Comparison of ENCODE assay signal across 28 cellular contexts in the genomic region with DNA sequence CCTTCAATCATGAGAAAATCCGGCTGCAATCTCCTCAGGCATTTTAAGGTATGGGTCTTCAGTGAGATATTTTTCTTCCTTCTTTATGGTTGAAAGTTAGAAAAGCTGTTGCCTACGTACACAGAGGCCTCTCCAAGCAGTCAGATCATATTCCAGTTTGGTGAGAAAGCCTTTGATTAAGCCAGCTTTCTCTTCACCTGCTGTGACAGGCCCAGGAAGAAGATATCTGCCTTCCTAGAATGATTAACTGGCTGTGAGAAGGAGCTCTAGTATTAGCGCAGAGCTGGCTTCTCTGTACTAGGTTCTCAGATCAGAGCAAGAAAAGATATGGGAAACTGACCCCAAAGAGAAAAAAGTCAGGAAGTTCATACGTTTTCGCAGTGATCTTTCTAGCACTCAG.
DNase-seq lines count a peak whose midpoint lies in the region; ATAC-seq, FAIRE-seq and TF ChIP-seq lines count a peak whose summit lies in the region.
"Had no signal": no experiment of that assay in that cellular context is flagged by ENCODE, and none has a peak within 500 bp of the region (broad histone marks: within the 10 kb centered on the region; RNA-seq: fewer than 3 reads in every experiment).

No MANE protein-coding gene starts in this region.

- no peak overlapping the region for H2AK5ac ChIP-seq in mesendoderm (ENCODE audit: low read length)

- TF ChIP-seq POLR2A in HepG2 (IDR thresholded peaks at IDR 0.05; ENCODE audit: insufficient read depth in 1 of 2, low read depth in 2 of 2, low read length in 2 of 2) (no peak), right lobe of liver (IDR thresholded peaks at IDR 0.05) (no peak), GM12892 (IDR thresholded peaks at IDR 0.05; ENCODE audit: low read depth, low read length) (no peak)

- FAIRE-seq in HepG2 (lab: Jason Lieb, UNC), result no peak
- FAIRE-seq in bronchial epithelial cell (lab: Jason Lieb, UNC), result no peak
- no peak for FAIRE-seq in GM12892 (lab: Jason Lieb, UNC)
- FAIRE-seq: GM12891 had no signal

- in situ Hi-C loops in HepG2 (cut with HindIII; ENCODE audit: extremely low pct_ligation_motif_present, low pct_unique_long_range_greater_than_20kb), result no loop called here

- no peak overlapping the region for H4K5ac ChIP-seq in mesendoderm (ENCODE audit: low read length)

- intact Hi-C loops in HepG2 (cut with micrococcal nuclease; ENCODE audit: unreplicated experiment) (no loop called here), right lobe of liver (cut with DNase I) (no loop called here)

- H3K79me2 ChIP-seq in HepG2 (ENCODE audit: insufficient read depth, low read length) (no peaks in the 10 kb centered on the region), mesendoderm (ENCODE audit: control insufficient read depth, insufficient read depth, low read length) (no peaks in the 10 kb centered on the region)

- H3K36me3 ChIP-seq in HepG2 (replicated peaks in 1 of 2; ENCODE audit: control insufficient read depth in 1 of 2, insufficient read depth in 2 of 2, low read length in 2 of 2) (no peaks in the 10 kb centered on the region), right lobe of liver (no peaks in the 10 kb centered on the region), bronchial epithelial cell (ENCODE audit: control insufficient read depth, insufficient read depth, low read length) (no peaks in the 10 kb centered on the region), mesendoderm (ENCODE audit: control insufficient read depth, insufficient read depth, low read length) (no peaks in the 10 kb centered on the region)
- H3K36me3 ChIP-seq: BE2C, esophagus muscularis mucosa, gastroesophageal sphincter, lower lobe of right lung, vagina had no signal

- BruUV-seq in HepG2 (replicated peaks; lab: Mats Ljungman, UMichigan), result no TSS peak

- TF ChIP-seq RAD21 in HepG2 (CRISPR knock-in tag; IDR thresholded peaks at IDR 0.05), result no peak

- no peak overlapping the region for H4K8ac ChIP-seq in mesendoderm (ENCODE audit: low read depth, low read length)

- H3K27ac ChIP-seq in HepG2 (ENCODE audit: extremely low read length, insufficient read depth, low read length) (no peak overlapping the region), right lobe of liver (no peak overlapping the region), mesendoderm (ENCODE audit: low read depth, low read length) (no peak overlapping the region)
- H3K27ac ChIP-seq: esophagus muscularis mucosa, gastroesophageal sphincter, lower lobe of right lung, vagina had no signal

- no peak overlapping the region for H2BK120ac ChIP-seq in mesendoderm (ENCODE audit: low read depth, low read length)

- no peak overlapping the region for H2BK15ac ChIP-seq in mesendoderm (replicated peaks; ENCODE audit: low read depth)

- H3K4me2 ChIP-seq in HepG2 (ENCODE audit: low read depth, low read length), result no peak overlapping the region
- H3K4me2 ChIP-seq in mesendoderm (ENCODE audit: low read length), result no peak overlapping the region

- H3K27me3 ChIP-seq in HepG2 (ENCODE audit: control insufficient read depth in 1 of 2, insufficient read depth in 2 of 2, low read length in 2 of 2) (peaks cover 0 to 2% of the 10 kb centered on the region in 2 experiments; a peak in 1 of 5 replicates), right lobe of liver (no peaks in the 10 kb centered on the region), bronchial epithelial cell (ENCODE audit: control insufficient read depth, insufficient read depth, low read length) (no peaks in the 10 kb centered on the region), mesendoderm (ENCODE audit: insufficient read depth, low read length, poor library complexity) (no peaks in the 10 kb centered on the region)
- H3K27me3 ChIP-seq: BE2C, esophagus muscularis mucosa, gastroesophageal sphincter, vagina had no signal

- no peak overlapping the region for H2BK5ac ChIP-seq in mesendoderm (ENCODE audit: low read length)

- TF ChIP-seq CTCF in HepG2 (CRISPR knock-in tag; IDR thresholded peaks at IDR 0.05) (no peak), right lobe of liver (IDR thresholded peaks at IDR 0.05) (no peak), bronchial epithelial cell (IDR thresholded peaks at IDR 0.05; ENCODE audit: insufficient read depth, low read length, severe bottlenecking) (no peak)

- WGBS in HepG2 (ENCODE audit: low lambda C conversion rate), result 13% methylated on average over 5 of the region's 5 CpGs
- 41% methylated on average over 5 of the region's 5 CpGs for WGBS in right lobe of liver (ENCODE audit: insufficient coverage, low coverage, low lambda C conversion rate, missing lambda C conversion rate)
- no CpG with 5 or more reads among the region's 5 CpGs for WGBS in mesendoderm (ENCODE audit: extremely low coverage, insufficient coverage, low lambda C conversion rate)

- no peak overlapping the region for H3K4me3 ChIP-seq in HepG2 (replicated peaks in 1 of 3; ENCODE audit: insufficient read depth in 1 of 3, low read depth in 2 of 3, low read length in 3 of 3)
- no peak overlapping the region for H3K4me3 ChIP-seq in right lobe of liver
- H3K4me3 ChIP-seq in bronchial epithelial cell (ENCODE audit: low read depth, low read length), result no peak overlapping the region
- H3K4me3 ChIP-seq in mesendoderm (ENCODE audit: low read length), result no peak overlapping the region
- H3K4me3 ChIP-seq: esophagus muscularis mucosa, gastroesophageal sphincter, lower lobe of right lung, vagina had no signal

- H3K23ac ChIP-seq in mesendoderm (ENCODE audit: low read length), result no peak overlapping the region

- peak overlapping the region; percentile 51 for H3K18ac ChIP-seq in mesendoderm (ENCODE audit: low read length)

- CTCF ChIA-PET in HepG2 (lab: Yijun Ruan, JAX; ENCODE audit: low intra/inter-chr PET ratio, low total read pairs), result no interaction called here

- no peaks in the 10 kb centered on the region for H4K20me1 ChIP-seq in HepG2 (ENCODE audit: insufficient read depth, low read length)

- H3K4ac ChIP-seq in mesendoderm (ENCODE audit: low read depth, low read length), result no peak overlapping the region

- H3K4me1 ChIP-seq in HepG2 (ENCODE audit: insufficient read depth, low read length) (no peaks in the 10 kb centered on the region), right lobe of liver (no peaks in the 10 kb centered on the region), mesendoderm (ENCODE audit: control insufficient read depth, low read depth, low read length) (peaks cover 9% of the 10 kb centered on the region)
- H3K4me1 ChIP-seq: esophagus muscularis mucosa, gastroesophageal sphincter, lower lobe of right lung, vagina had no signal

- DNase-seq in HepG2 (ENCODE audit: low spot score), result no peak
- DNase-seq in right lobe of liver, result no peak
- DNase-seq in bronchial epithelial cell (ENCODE audit: low read depth), result peak; percentile 65
- peak; percentile 59 for DNase-seq in mesendoderm
- DNase-seq in activated CD4-positive, alpha-beta T cell treated with anti-CD3 and anti-CD28 coated beads for 48 hours, result no peak
- DNase-seq in stimulated activated CD4-positive, alpha-beta T cell treated with anti-CD3 and anti-CD28 coated beads, Interleukin-2, amount 100 ng/mL, for 48 hours, result no peak
- no peak for DNase-seq in GM12892 (ENCODE audit: insufficient read length)
- DNase-seq: activated CD4-positive, CD25-positive, alpha-beta regulatory T cell treated with anti-CD3 and anti-CD28 coated beads, Interleukin-2, amount 50 U/mL, for 72 hours; activated CD8-positive, alpha-beta T cell treated with anti-CD3 and anti-CD28 coated beads for 36 hours; activated gamma-delta T cell treated with Interleukin-2 at 50 U/mL for 16 hours; activated T-cell treated with anti-CD3 and anti-CD28 coated beads for 4 hours; BE2C; effector CD4-positive, alpha-beta T cell; H7; hypothalamus; Kasumi-1; lower lobe of right lung; NCI-H1694; NCI-H345; occipital lobe; SHP77; stimulated activated naive B cell treated with anti-CD40 and anti-IgM and Interleukin-4, amounts not matched to agents 10 μg/mL and 1 μg/mL and 100 μg/mL, for 72 hours; T-helper 9 cell had no signal

- TF ChIP-seq EP300 in HepG2 (IDR thresholded peaks at IDR 0.05; ENCODE audit: low read depth in 2 of 2, low read length in 2 of 2) (no peak), HepG2 (CRISPR knock-in tag; IDR thresholded peaks at IDR 0.05; ENCODE audit: borderline replicate concordance) (no peak)

- H2AFZ ChIP-seq in HepG2 (ENCODE audit: low read length), result no peak overlapping the region

- H3K56ac ChIP-seq in mesendoderm (ENCODE audit: low read length), result no peak overlapping the region

- H3K9me3 ChIP-seq in HepG2 (ENCODE audit: low read length), result no peaks in the 10 kb centered on the region
- H3K9me3 ChIP-seq in right lobe of liver, result no peaks in the 10 kb centered on the region
- H3K9me3 ChIP-seq: BE2C, esophagus muscularis mucosa, gastroesophageal sphincter, lower lobe of right lung, vagina had no signal

- peak; percentile 35; the same call in 2 of the 3 replicates for ATAC-seq in HepG2
- no peak for ATAC-seq in right lobe of liver
- ATAC-seq in GM21360 (IDR thresholded peaks at IDR 0.05; ENCODE audit: unreplicated experiment), result no peak
- ATAC-seq: activated CD8-positive, alpha-beta T cell treated with anti-CD3 and anti-CD28 coated beads for 36 hours; gastroesophageal sphincter; lower lobe of right lung; stimulated activated naive B cell treated with anti-CD40 and anti-IgM and Interleukin-4, amounts not matched to agents 10 μg/mL and 1 μg/mL and 100 μg/mL, for 72 hours had no signal

- POLR2A ChIA-PET in HepG2 (lab: Yijun Ruan, JAX), result no interaction called here

- no peaks in the 10 kb centered on the region for H3K79me1 ChIP-seq in mesendoderm (ENCODE audit: low read length)

- H3K9ac ChIP-seq in HepG2 (ENCODE audit: insufficient read depth, low read depth, low read length), result no peak overlapping the region
- no peak overlapping the region for H3K9ac ChIP-seq in mesendoderm (ENCODE audit: low read length)

TF ChIP-seq in HepG2, 621 proteins besides CTCF, POLR2A, EP300 and RAD21 (continues in another document):
- TF ChIP-seq ETV5 (CRISPR knock-in tag; IDR thresholded peaks at IDR 0.05; ENCODE audit: borderline replicate concordance) (no peak), PRMT3 (CRISPR knock-in tag; IDR thresholded peaks at IDR 0.05; ENCODE audit: borderline replicate concordance, low read depth) (no peak), PPARG (CRISPR knock-in tag; conservative IDR thresholded peaks at IDR 0.05) (no peak), EZH2 (conservative IDR thresholded peaks at IDR 0.05; ENCODE audit: low read depth, low read length) (no peak), MBNL3 (CRISPR knock-in tag; conservative IDR thresholded peaks at IDR 0.05) (no peak), ZNF607 (CRISPR knock-in tag; IDR thresholded peaks at IDR 0.05; ENCODE audit: borderline replicate concordance) (no peak), ZFP36 (IDR thresholded peaks at IDR 0.05; ENCODE audit: borderline replicate concordance, low read depth, low read length, partially characterized antibody) (no peak)

Comparison
In these comparisons a context has a peak if more than half of its experiments do, and no peak if none do; other contexts are left out.
1. DNase-seq: peak in bronchial epithelial cell (single experiment) and mesendoderm (single experiment); none in HepG2 (single experiment), right lobe of liver (0 of 3), activated CD4-positive, alpha-beta T cell treated with anti-CD3 and anti-CD28 coated beads for 48 hours (single experiment), stimulated activated CD4-positive, alpha-beta T cell treated with anti-CD3 and anti-CD28 coated beads, Interleukin-2, amount 100 ng/mL, for 48 hours (0 of 2) and GM12892 (single experiment).